ENCODE assay signal across 14 cellular contexts in genomic region chr3:3851621-3852323, GRCh38. TPM values are rescaled to one million over a fixed set of nuclear protein-coding genes. Genes with fewer than 3 reads are reported as not detected.
A peak's percentile ranks its signal among the peaks of the same experiment; 100 is the strongest.
DNase-seq lines count a peak whose midpoint lies in the region; ATAC-seq and TF ChIP-seq lines count a peak whose summit lies in the region.
"Had no signal": no experiment of that assay in that cellular context is flagged by ENCODE, and none has a peak within 500 bp of the region (broad histone marks: within the 10 kb centered on the region; RNA-seq: fewer than 3 reads in every experiment).

No MANE protein-coding gene starts in this region.

- no peaks in the 10 kb centered on the region for H3K9me3 Mint-ChIP-seq in MCF 10A (ENCODE audit: unreplicated experiment)
- H3K9me3 Mint-ChIP-seq: activated CD4-positive, alpha-beta memory T cell treated with anti-CD3 and anti-CD28 coated beads, Interleukin-2, amount 10 ng/mL, durations not matched to agents 7 days and 5 days had no signal

- TF ChIP-seq POLR2A in GM18505 (IDR thresholded peaks at IDR 0.05; ENCODE audit: borderline replicate concordance, extremely low read depth, insufficient read depth, insufficient read length) (no peak), NB4 (IDR thresholded peaks at IDR 0.05; ENCODE audit: extremely low read depth, insufficient read length) (no peak)

- H3K4me3 ChIP-seq in NB4 (ENCODE audit: low read depth, low read length) (no peak overlapping the region), right atrium auricular region (no peak overlapping the region)
- H3K4me3 ChIP-seq: adrenal gland, BLaER1, hepatocyte had no signal

- H3K9me3 ChIP-seq in right atrium auricular region: no peaks in the 10 kb centered on the region
- H3K9me3 ChIP-seq: adrenal gland, BLaER1 had no signal

- H3K36me3 Mint-ChIP-seq in MCF 10A (ENCODE audit: insufficient read depth, unreplicated experiment): no peaks in the 10 kb centered on the region

- H3K4me1 ChIP-seq in right atrium auricular region: no peaks in the 10 kb centered on the region
- H3K4me1 ChIP-seq: adrenal gland, BLaER1 had no signal

- POLR2A ChIA-PET in MCF 10A (lab: Yijun Ruan, JAX): no interaction called here

- intact Hi-C loops in MCF 10A (cut with micrococcal nuclease): no loop called here

- CTCF ChIA-PET in MCF 10A (lab: Yijun Ruan, JAX): no interaction called here

- H3K4me1 Mint-ChIP-seq in MCF 10A (ENCODE audit: insufficient read depth, unreplicated experiment): no peaks in the 10 kb centered on the region
- H3K4me1 Mint-ChIP-seq: activated CD4-positive, alpha-beta memory T cell treated with anti-CD3 and anti-CD28 coated beads, Interleukin-2, amount 10 ng/mL, durations not matched to agents 7 days and 5 days had no signal

- H3K27ac Mint-ChIP-seq in MCF 10A (ENCODE audit: low read depth, unreplicated experiment): no peak overlapping the region
- H3K27ac Mint-ChIP-seq: activated CD4-positive, alpha-beta memory T cell treated with anti-CD3 and anti-CD28 coated beads, Interleukin-2, amount 10 ng/mL, durations not matched to agents 7 days and 5 days had no signal

- H3K27ac ChIP-seq in right atrium auricular region: no peak overlapping the region
- H3K27ac ChIP-seq: adrenal gland, BLaER1, hepatocyte had no signal

- TF ChIP-seq CTCF in NB4 (IDR thresholded peaks at IDR 0.05; ENCODE audit: low read depth, low read length): no peak
- TF ChIP-seq CTCF in MCF 10A (IDR thresholded peaks at IDR 0.05; ENCODE audit: unreplicated experiment): no peak
- no peak for TF ChIP-seq CTCF in right atrium auricular region (IDR thresholded peaks at IDR 0.05)

- DNase-seq in NB4 (ENCODE audit: low read depth) (peak; percentile 5), NCI-H69 (lab: John Stamatoyannopoulos, UW) (no peak), MCF 10A (ENCODE audit: unreplicated experiment) (no peak), right atrium auricular region (ENCODE audit: low spot score) (no peak)
- DNase-seq in activated effector memory CD4-positive, alpha-beta T cell treated with Interleukin-2 at 50 U/mL for 16 hours: no peak
- DNase-seq: activated CD4-positive, alpha-beta memory T cell treated with anti-CD3 and anti-CD28 coated beads, Interleukin-2, amount 10 ng/mL, durations not matched to agents 7 days and 5 days; adrenal gland; midbrain had no signal

- H3K4me3 Mint-ChIP-seq in MCF 10A (ENCODE audit: unreplicated experiment): no peak overlapping the region
- H3K4me3 Mint-ChIP-seq: activated CD4-positive, alpha-beta memory T cell treated with anti-CD3 and anti-CD28 coated beads, Interleukin-2, amount 10 ng/mL, durations not matched to agents 7 days and 5 days had no signal

- H3K27me3 ChIP-seq in right atrium auricular region: no peaks in the 10 kb centered on the region
- H3K27me3 ChIP-seq: adrenal gland, BLaER1, hepatocyte had no signal

- BruUV-seq in MCF 10A (replicated peaks; lab: Mats Ljungman, UMichigan): no TSS peak

- H3K27me3 Mint-ChIP-seq in MCF 10A (ENCODE audit: insufficient read depth, unreplicated experiment): no peaks in the 10 kb centered on the region
- H3K27me3 Mint-ChIP-seq: activated CD4-positive, alpha-beta memory T cell treated with anti-CD3 and anti-CD28 coated beads, Interleukin-2, amount 10 ng/mL, durations not matched to agents 7 days and 5 days had no signal

- peak; percentile 99 for ATAC-seq in GM18505 (IDR thresholded peaks at IDR 0.05; ENCODE audit: unreplicated experiment)
- peak; percentile 87 for ATAC-seq in GM19463 (IDR thresholded peaks at IDR 0.05; ENCODE audit: unreplicated experiment)
- ATAC-seq in HG02938 (IDR thresholded peaks at IDR 0.05; ENCODE audit: unreplicated experiment): peak; percentile 98

- no peaks in the 10 kb centered on the region for H3K36me3 ChIP-seq in right atrium auricular region
- H3K36me3 ChIP-seq: adrenal gland, BLaER1 had no signal

RNA-seq across cellular contexts. Expression of gene LRRN1, which starts 52.5 kb away (rescaled TPM):
- total RNA-seq in MCF 10A (2022) (1.2 TPM in 2 replicates), right atrium auricular region (under 1 TPM in 1 of 2 donors, not detected in 1; 0.24 TPM)
- total RNA-seq: G401 had no signal
